In the genomic region with DNA sequence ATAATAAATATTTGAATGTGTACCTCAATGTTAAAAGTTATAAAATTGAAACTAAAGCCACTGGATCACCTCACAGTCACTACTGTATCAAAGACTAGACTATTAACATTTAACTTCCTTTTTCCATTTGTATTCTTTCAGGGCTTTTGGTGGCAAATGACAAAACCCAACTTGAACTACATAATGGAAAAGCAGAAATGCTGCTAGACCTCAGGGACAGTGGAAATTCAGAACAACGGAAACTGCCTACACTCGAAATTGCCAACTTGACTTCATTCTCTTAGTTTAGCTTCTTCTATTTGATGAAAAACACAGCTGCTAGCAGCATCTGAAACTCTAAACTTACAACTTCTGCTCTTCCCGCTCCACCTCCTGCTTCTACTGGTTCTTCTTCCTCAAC, we compare ENCODE assay signal across 1 cellular context.
TF ChIP-seq lines count a peak whose summit lies in the region.

No MANE protein-coding gene starts in this region.

TF ChIP-seq in GM12878, 131 proteins besides CTCF, POLR2A, EP300 and RAD21:
- no peak for TF ChIP-seq SMC3 (IDR thresholded peaks at IDR 0.05; ENCODE audit: borderline replicate concordance, low read length)
- TF ChIP-seq NFXL1 (IDR thresholded peaks at IDR 0.05; ENCODE audit: borderline replicate concordance) = no peak
- TF ChIP-seq, protein P1, sequence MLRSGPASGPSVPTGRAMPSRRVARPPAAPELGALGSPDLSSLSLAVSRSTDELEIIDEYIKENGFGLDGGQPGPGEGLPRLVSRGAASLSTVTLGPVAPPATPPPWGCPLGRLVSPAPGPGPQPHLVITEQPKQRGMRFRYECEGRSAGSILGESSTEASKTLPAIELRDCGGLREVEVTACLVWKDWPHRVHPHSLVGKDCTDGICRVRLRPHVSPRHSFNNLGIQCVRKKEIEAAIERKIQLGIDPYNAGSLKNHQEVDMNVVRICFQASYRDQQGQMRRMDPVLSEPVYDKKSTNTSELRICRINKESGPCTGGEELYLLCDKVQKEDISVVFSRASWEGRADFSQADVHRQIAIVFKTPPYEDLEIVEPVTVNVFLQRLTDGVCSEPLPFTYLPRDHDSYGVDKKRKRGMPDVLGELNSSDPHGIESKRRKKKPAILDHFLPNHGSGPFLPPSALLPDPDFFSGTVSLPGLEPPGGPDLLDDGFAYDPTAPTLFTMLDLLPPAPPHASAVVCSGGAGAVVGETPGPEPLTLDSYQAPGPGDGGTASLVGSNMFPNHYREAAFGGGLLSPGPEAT (IDR thresholded peaks at IDR 0.05; ENCODE audit: low read depth) = no peak
- TF ChIP-seq ZNF24 (IDR thresholded peaks at IDR 0.05) = no peak
- TF ChIP-seq IRF4 (IDR thresholded peaks at IDR 0.05; ENCODE audit: low read depth, low read length) = no peak
- TF ChIP-seq NFIC (IDR thresholded peaks at IDR 0.05; ENCODE audit: low read depth, low read length) = 0 out of 2 replicates have a peak, but pooled peaks have one; percentile 19
- TF ChIP-seq SP1 (IDR thresholded peaks at IDR 0.05; ENCODE audit: low read depth, low read length) = no peak
- no peak for TF ChIP-seq NR2F1 (conservative IDR thresholded peaks at IDR 0.05)
